In genomic region chr10:124328514-124329220, GRCh38 we compare ENCODE assay signal across 23 cellular contexts.
DNase-seq lines count a peak whose midpoint lies in the region; ATAC-seq, FAIRE-seq and TF ChIP-seq lines count a peak whose summit lies in the region.
"Had no signal": no experiment of that assay in that cellular context is flagged by ENCODE, and none has a peak within 500 bp of the region (broad histone marks: within the 10 kb centered on the region; RNA-seq: fewer than 3 reads in every experiment).

No MANE protein-coding gene starts in this region.

- peaks cover 0 to 14% (median 5%) of the 10 kb centered on the region in 6 donors for H3K9me3 Mint-ChIP-seq in immature natural killer cell
- H3K9me3 Mint-ChIP-seq in activated T-helper 17 cell treated with anti-CD3 and anti-CD28 coated beads, Interleukin-2, amount 50 U/mL, for 72 hours = no peaks in the 10 kb centered on the region
- H3K9me3 Mint-ChIP-seq: HFFc6 had no signal

- H3K4me1 Mint-ChIP-seq in immature natural killer cell = no peaks in the 10 kb centered on the region
- no peaks in the 10 kb centered on the region for H3K4me1 Mint-ChIP-seq in activated T-helper 17 cell treated with anti-CD3 and anti-CD28 coated beads, Interleukin-2, amount 50 U/mL, for 72 hours

- no peaks in the 10 kb centered on the region for H3K36me3 ChIP-seq in H1 (ENCODE audit: control insufficient read depth in 2 of 4, insufficient read depth in 4 of 4, low read length in 3 of 4)
- H3K36me3 ChIP-seq: BLaER1, SJSA1 had no signal

- H2BK5ac ChIP-seq in H1 (ENCODE audit: low read depth, low read length) = no peak overlapping the region

- no peaks in the 10 kb centered on the region for H3K79me2 ChIP-seq in H1 (ENCODE audit: control insufficient read depth in 1 of 2, insufficient read depth in 2 of 2, low read length in 2 of 2)

- H3K23ac ChIP-seq in H1 (ENCODE audit: insufficient read length) = no peak overlapping the region

- POLR2A ChIA-PET in H1 (lab: Charles Lee; ENCODE audit: partially characterized antibody) = interaction anchor here (0.9 kb wide), 1 partner anchor 25 kb away, joined by 3 read pairs; no protein-coding TSS in a partner anchor

- TF ChIP-seq RAD21 in H1 (IDR thresholded peaks at IDR 0.05 in 1 of 2, conservative IDR thresholded peaks at IDR 0.05 in 1 of 2; ENCODE audit: low read depth in 2 of 2, low read length in 2 of 2) = no peak

- H2BK15ac ChIP-seq in H1 (ENCODE audit: low read length) = no peak overlapping the region

- H3K14ac ChIP-seq in H1 (ENCODE audit: insufficient read length) = no peak overlapping the region

- no peak overlapping the region for H3K18ac ChIP-seq in H1 (ENCODE audit: extremely low read depth, low read length)

- H3K4me3 ChIP-seq in H1 (ENCODE audit: extremely low read depth in 1 of 4, insufficient read depth in 2 of 4, low read depth in 3 of 4, low read length in 4 of 4) = no peak overlapping the region
- H3K4me3 ChIP-seq: A549, BLaER1, SJSA1 had no signal

- intact Hi-C loops in posterior vena cava (cut with DNase I) = no loop called here

- H2BK120ac ChIP-seq in H1 (replicated peaks; ENCODE audit: low read depth, low read length) = no peak overlapping the region

- no peak overlapping the region for H2AFZ ChIP-seq in H1 (ENCODE audit: low read length)

- peak; percentile 26 for DNase-seq in activated CD8-positive, alpha-beta memory T cell treated with anti-CD3 and anti-CD28 coated beads for 24 hours
- DNase-seq in activated CD8-positive, alpha-beta memory T cell treated with anti-CD3 and anti-CD28 coated beads, Interleukin-2, amount 50 U/mL, for 4 hours = no peak
- DNase-seq in H1 (ENCODE audit: low read depth in 1 of 2, low spot score in 2 of 2) = peak in 1 of 2 experiments; percentile 20
- peak; percentile 42 for DNase-seq in posterior vena cava (ENCODE audit: low spot score)
- DNase-seq in immature natural killer cell = no peak
- no peak for DNase-seq in NCI-H1092 (lab: John Stamatoyannopoulos, UW)
- DNase-seq: Calu3, DMS79, HFFc6, KBM-7, MV-4-11, NCI-H1417, NCI-H187, NCI-H226, NCI-H524 treated with DMSO at 0.1 percent for 48 hours had no signal

- TF ChIP-seq EP300 in H1 (IDR thresholded peaks at IDR 0.05; ENCODE audit: borderline replicate concordance in 1 of 2, low read depth in 2 of 2, low read length in 2 of 2) = no peak

- H3K4me2 ChIP-seq in H1 (ENCODE audit: insufficient read depth in 1 of 2, low read depth in 2 of 2, low read length in 2 of 2) = no peak overlapping the region
- H3K4me2 ChIP-seq: A549, BLaER1 had no signal

- H3K4ac ChIP-seq in H1 (replicated peaks; ENCODE audit: insufficient read length, low read depth, low read length) = no peak overlapping the region

- no peak overlapping the region for H2BK12ac ChIP-seq in H1 (ENCODE audit: low read depth, low read length)

- no peak overlapping the region for H3K27ac Mint-ChIP-seq in immature natural killer cell
- no peak overlapping the region for H3K27ac Mint-ChIP-seq in activated T-helper 17 cell treated with anti-CD3 and anti-CD28 coated beads, Interleukin-2, amount 50 U/mL, for 72 hours
- H3K27ac Mint-ChIP-seq: CD8-positive, alpha-beta T cell; HFFc6 had no signal

- no peak overlapping the region for H2BK20ac ChIP-seq in H1 (ENCODE audit: low read length)

- H3K9me3 ChIP-seq in H1 (ENCODE audit: insufficient read depth in 2 of 2, low read depth in 1 of 2, low read length in 1 of 2) = no peaks in the 10 kb centered on the region
- H3K9me3 ChIP-seq: SJSA1 had no signal

- H4K8ac ChIP-seq in H1 (ENCODE audit: extremely low read depth, insufficient read depth, low read length) = peak overlapping the region; percentile 23; the same call in 1 of the 2 replicates

- H4K5ac ChIP-seq in H1 (ENCODE audit: insufficient read length, low read depth, low read length) = no peak overlapping the region

- H3K27me3 ChIP-seq in H1 (replicated peaks in 1 of 4; ENCODE audit: control insufficient read depth in 3 of 4, extremely low read depth in 1 of 4, insufficient read depth in 3 of 4, low read length in 3 of 4) = no peaks in the 10 kb centered on the region; a peak in 1 of 7 replicates
- H3K27me3 ChIP-seq: BLaER1, SJSA1 had no signal

- no peak for FAIRE-seq in H1 (lab: Jason Lieb, UNC)
- FAIRE-seq: A549, H54, HepG2 had no signal

- H3K4me1 ChIP-seq in H1 (replicated peaks in 1 of 4; ENCODE audit: control insufficient read depth in 3 of 4, insufficient read depth in 4 of 4, low read length in 3 of 4) = no peaks in the 10 kb centered on the region; a peak in 1 of 7 replicates
- H3K4me1 ChIP-seq: A549, SJSA1 had no signal

- WGBS in H1 (ENCODE audit: extremely low coverage in 1 of 2, insufficient coverage in 1 of 2, insufficient read length in 1 of 2, insufficient replicate concordance in 2 of 2, low coverage in 1 of 2, low lambda C conversion rate in 2 of 2, missing lambda C conversion rate in 1 of 2), 2 experiments = 88% methylated on average over 10 of the region's 10 CpGs; no CpG with 5 or more reads in 1 of the 2 experiments

- no peaks in the 10 kb centered on the region for H4K20me1 ChIP-seq in H1 (replicated peaks in 1 of 2; ENCODE audit: control insufficient read depth in 1 of 2, insufficient read depth in 2 of 2, low read length in 2 of 2)
- H4K20me1 ChIP-seq: BLaER1 had no signal

- no peak overlapping the region for H3K56ac ChIP-seq in H1 (replicated peaks; ENCODE audit: insufficient read length, low read depth, low read length)

- H3K4me3 Mint-ChIP-seq in immature natural killer cell = no peak overlapping the region
- H3K4me3 Mint-ChIP-seq in activated T-helper 17 cell treated with anti-CD3 and anti-CD28 coated beads, Interleukin-2, amount 50 U/mL, for 72 hours = no peak overlapping the region
- H3K4me3 Mint-ChIP-seq: CD8-positive, alpha-beta T cell; HFFc6 had no signal

- H3K23me2 ChIP-seq in H1 (ENCODE audit: low read depth, low read length) = no peaks in the 10 kb centered on the region

- TF ChIP-seq POLR2A in H1 (IDR thresholded peaks at IDR 0.05; ENCODE audit: control extremely low read depth in 1 of 2, low read depth in 2 of 2, low read length in 2 of 2) = no peak

- no peak overlapping the region for H3K27ac ChIP-seq in H1 (ENCODE audit: low read depth, low read length)
- H3K27ac ChIP-seq: A549, BLaER1, SJSA1 had no signal

- H4K91ac ChIP-seq in H1 (replicated peaks; ENCODE audit: insufficient read length, low read length) = no peak overlapping the region

- H3K9ac ChIP-seq in H1 (replicated peaks in 1 of 4; ENCODE audit: extremely low read depth in 1 of 4, low read depth in 3 of 4, low read length in 3 of 4) = no peak overlapping the region
- H3K9ac ChIP-seq: BLaER1 had no signal

- no peak for TF ChIP-seq CTCF in H1 (IDR thresholded peaks at IDR 0.05; ENCODE audit: control extremely low read depth in 1 of 3, insufficient read depth in 1 of 3, low read depth in 1 of 3, low read length in 3 of 3)

- peaks cover 0 to 8% (median 0%) of the 10 kb centered on the region in 3 donors for H3K36me3 Mint-ChIP-seq in immature natural killer cell
- no peaks in the 10 kb centered on the region for H3K36me3 Mint-ChIP-seq in activated T-helper 17 cell treated with anti-CD3 and anti-CD28 coated beads, Interleukin-2, amount 50 U/mL, for 72 hours (ENCODE audit: low read depth)
- H3K36me3 Mint-ChIP-seq: CD8-positive, alpha-beta T cell had no signal

- CTCF ChIA-PET in H1 (lab: Charles Lee; ENCODE audit: partially characterized antibody) = interaction anchor here (0.6 to 4.2 kb wide), 2 partner anchors 11 to 20 kb away, joined by 3 to 23 read pairs; no protein-coding TSS in a partner anchor

- H2AK5ac ChIP-seq in H1 (ENCODE audit: low read depth, low read length) = no peak overlapping the region

- H3K27me3 Mint-ChIP-seq in immature natural killer cell (ENCODE audit: low read depth in 3 of 3) = peaks cover 4 to 12% (median 5%) of the 10 kb centered on the region in 3 donors
- peaks cover 12% of the 10 kb centered on the region for H3K27me3 Mint-ChIP-seq in activated T-helper 17 cell treated with anti-CD3 and anti-CD28 coated beads, Interleukin-2, amount 50 U/mL, for 72 hours

- H3K79me1 ChIP-seq in H1 (ENCODE audit: low read depth, low read length) = no peaks in the 10 kb centered on the region

- no peak for ATAC-seq in activated T-helper 17 cell treated with anti-CD3 and anti-CD28 coated beads, Interleukin-2, amount 50 U/mL, for 72 hours (replicated peaks)
- ATAC-seq: A549; CD8-positive, alpha-beta T cell; HepG2; Panc1 had no signal

TF ChIP-seq in H1, 55 proteins besides CTCF, POLR2A, EP300 and RAD21:
- no peak for TF ChIP-seq MAFK (IDR thresholded peaks at IDR 0.05; ENCODE audit: low read depth, low read length)
- no peak for TF ChIP-seq SP2 (IDR thresholded peaks at IDR 0.05; ENCODE audit: low read length)
- TF ChIP-seq SUZ12 (IDR thresholded peaks at IDR 0.05; ENCODE audit: low read length) = no peak
- no peak for TF ChIP-seq GABPA (IDR thresholded peaks at IDR 0.05; ENCODE audit: borderline replicate concordance, insufficient read depth, low read length)
- no peak for TF ChIP-seq CHD2 (IDR thresholded peaks at IDR 0.05; ENCODE audit: low read length)
- no peak for TF ChIP-seq SAP30 (IDR thresholded peaks at IDR 0.05; ENCODE audit: insufficient read depth, insufficient replicate concordance, low read length)
- TF ChIP-seq KDM5A (IDR thresholded peaks at IDR 0.05; ENCODE audit: low read length) = no peak
- TF ChIP-seq EGR1 (IDR thresholded peaks at IDR 0.05; ENCODE audit: borderline replicate concordance, low read depth, low read length) = no peak
- TF ChIP-seq HDAC6 (IDR thresholded peaks at IDR 0.05; ENCODE audit: low read depth, low read length) = no peak
- no peak for TF ChIP-seq HDAC2 (IDR thresholded peaks at IDR 0.05; ENCODE audit: borderline replicate concordance in 1 of 2, low read depth in 2 of 2, low read length in 2 of 2)
- no peak for TF ChIP-seq SP4 (IDR thresholded peaks at IDR 0.05; ENCODE audit: low read length)
- no peak for TF ChIP-seq SRF (IDR thresholded peaks at IDR 0.05; ENCODE audit: low read depth, low read length)
- TF ChIP-seq ATF2 (IDR thresholded peaks at IDR 0.05; ENCODE audit: low read length) = no peak
- TF ChIP-seq TEAD4 (IDR thresholded peaks at IDR 0.05; ENCODE audit: low read depth, low read length) = no peak
- TF ChIP-seq FOSL1 (IDR thresholded peaks at IDR 0.05; ENCODE audit: insufficient read depth, low read depth, low read length) = no peak
TF ChIP-seq in H1: peak in this region for 0.

Comparison
In these comparisons a context has a peak if more than half of its experiments do, and no peak if none do; other contexts are left out.
1. DNase-seq: peak in activated CD8-positive, alpha-beta memory T cell treated with anti-CD3 and anti-CD28 coated beads for 24 hours (single experiment) and posterior vena cava (single experiment); none in activated CD8-positive, alpha-beta memory T cell treated with anti-CD3 and anti-CD28 coated beads, Interleukin-2, amount 50 U/mL, for 4 hours (single experiment), immature natural killer cell (0 of 3) and NCI-H1092 (single experiment).